8 cellular contexts compared by ENCODE assay signal in the genomic region with DNA sequence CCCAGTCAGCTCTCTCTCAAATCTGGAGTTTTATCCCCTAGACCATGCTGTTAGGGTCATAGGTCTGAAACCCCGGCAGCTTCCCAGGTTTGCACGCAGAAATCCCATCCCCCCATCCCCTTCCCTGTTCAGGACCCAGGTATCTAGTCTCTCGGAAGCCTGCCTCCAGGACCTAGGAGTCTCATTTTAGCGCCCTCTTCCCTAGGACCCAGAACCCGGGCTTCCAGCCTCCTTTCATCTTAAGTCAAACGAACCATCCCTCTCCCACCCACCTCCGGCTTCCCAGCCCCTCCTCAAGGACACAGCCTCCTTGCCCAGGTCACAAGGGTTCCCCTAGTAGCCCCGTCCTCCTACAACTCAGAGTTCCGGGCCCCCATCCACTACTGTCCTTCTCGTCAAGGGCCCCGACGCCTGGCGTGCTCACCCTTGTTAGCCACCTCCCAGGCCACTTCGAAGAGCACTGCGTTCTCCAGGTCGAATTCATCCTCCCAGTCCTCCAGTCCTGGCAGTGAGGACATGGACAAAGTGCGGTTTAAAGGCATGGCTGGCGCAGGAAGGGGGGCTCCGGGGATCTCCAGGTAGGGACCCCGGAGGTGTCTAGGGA. TPM values are rescaled to one million over a fixed set of nuclear protein-coding genes. Genes with fewer than 3 reads are reported as not detected.
DNase-seq lines count a peak whose midpoint lies in the region; ATAC-seq, FAIRE-seq and TF ChIP-seq lines count a peak whose summit lies in the region.

No MANE protein-coding gene starts in this region.

- dilution Hi-C loops in keratinocyte (cut with MboI; ENCODE audit: extremely low pct_ligation_motif_present, low sequenced_read_pairs), result no loop called here

- peak overlapping the region; percentile 53 for H2AFZ ChIP-seq in keratinocyte (ENCODE audit: control insufficient read depth, low read length)

- no peaks in the 10 kb centered on the region for H3K27me3 ChIP-seq in keratinocyte (ENCODE audit: control insufficient read depth, extremely low read depth, insufficient read depth, low read length)
- no peaks in the 10 kb centered on the region for H3K27me3 ChIP-seq in stomach smooth muscle (ENCODE audit: control insufficient read depth in 1 of 2, insufficient read depth in 2 of 2, low read length in 2 of 2)

- H3K4me2 ChIP-seq in keratinocyte (ENCODE audit: control insufficient read depth, extremely low read depth, insufficient read depth, low read depth, low read length), result peak overlapping the region; percentile 88

- no peaks in the 10 kb centered on the region for H3K9me3 ChIP-seq in keratinocyte (ENCODE audit: control insufficient read depth, low read depth, low read length)
- H3K9me3 ChIP-seq in stomach smooth muscle (ENCODE audit: control insufficient read depth in 2 of 2, low read length in 2 of 2), result no peaks in the 10 kb centered on the region

- DNase-seq in HT-29 (ENCODE audit: low spot score), result peak; percentile 55
- peak; percentile 28 for DNase-seq in astrocyte of the hippocampus (ENCODE audit: low read depth, low spot score)
- DNase-seq in keratinocyte (ENCODE audit: low read depth, low spot score), result no peak
- no peak for DNase-seq in AG08396 (ENCODE audit: low spot score)
- DNase-seq in RPMI8226, result no peak
- no peak for DNase-seq in RKO (ENCODE audit: low spot score)

- peak; percentile 1 for ATAC-seq in GM18867 (IDR thresholded peaks at IDR 0.05; ENCODE audit: unreplicated experiment)

- peaks cover 72% of the 10 kb centered on the region for H3K79me2 ChIP-seq in keratinocyte (ENCODE audit: control insufficient read depth, insufficient read depth, low read length)

- H3K4me1 ChIP-seq in keratinocyte (ENCODE audit: control insufficient read depth, extremely low read depth, insufficient read depth, low read length) (peaks cover 15% of the 10 kb centered on the region), stomach smooth muscle (ENCODE audit: control insufficient read depth, insufficient read depth, low read length) (peaks cover 39% of the 10 kb centered on the region)

- H3K9me1 ChIP-seq in keratinocyte (ENCODE audit: control insufficient read depth, extremely low read depth, insufficient read depth, low read length), result peaks cover 3% of the 10 kb centered on the region

- peak overlapping the region; percentile 76 to 98 (median 95) for H3K4me3 ChIP-seq in keratinocyte (ENCODE audit: control insufficient read depth in 2 of 3, extremely low read depth in 1 of 3, insufficient read depth in 2 of 3, low read depth in 1 of 3, low read length in 3 of 3)
- peak overlapping the region; percentile 97 to 99 for H3K4me3 ChIP-seq in stomach smooth muscle (ENCODE audit: low read length in 2 of 2)

- H3K27ac ChIP-seq in keratinocyte (ENCODE audit: control insufficient read depth, insufficient read depth, low read length), result peak overlapping the region; percentile 92
- peak overlapping the region; percentile 92 for H3K27ac ChIP-seq in stomach smooth muscle (ENCODE audit: low read length)

- H3K36me3 ChIP-seq in keratinocyte (ENCODE audit: control insufficient read depth in 2 of 2, extremely low read depth in 1 of 2, insufficient read depth in 2 of 2, low read length in 2 of 2) (peaks cover 23 to 24% of the 10 kb centered on the region in 2 experiments), stomach smooth muscle (ENCODE audit: control insufficient read depth in 2 of 2, insufficient read depth in 2 of 2, low read length in 2 of 2) (peaks cover 0 to 12% of the 10 kb centered on the region in 2 donors)

- H3K9ac ChIP-seq in keratinocyte (ENCODE audit: control insufficient read depth, extremely low read depth, insufficient read depth, low read length), result peak overlapping the region; percentile 95
- H3K9ac ChIP-seq in stomach smooth muscle (ENCODE audit: low read length in 2 of 2), result peak overlapping the region; percentile 93 to 95

- H4K20me1 ChIP-seq in keratinocyte (ENCODE audit: control insufficient read depth, extremely low read depth, insufficient read depth, low read length), result no peaks in the 10 kb centered on the region

- FAIRE-seq in keratinocyte (lab: Jason Lieb, UNC), result no peak

- no peak for TF ChIP-seq CTCF in keratinocyte (optimal IDR thresholded peaks at IDR 0.05 in 1 of 3, IDR thresholded peaks at IDR 0.05 in 1 of 3, conservative IDR thresholded peaks at IDR 0.05 in 1 of 3; ENCODE audit: extremely low read depth in 1 of 3, insufficient read depth in 2 of 3, low read length in 3 of 3)

RNA-seq across cellular contexts. Expression of a gene that starts 0.4 kb away (rescaled TPM):
- total RNA-seq in HT-29 (2014; rRNA removed; shearing (Covaris generic)), result 67.1 and 71.5 TPM in 2 replicates
- polyA plus RNA-seq in keratinocyte, result 46.5 to 61.9 TPM (median 58.6 TPM) in 3 replicates
- polyA plus RNA-seq in keratinocyte (2011; ENCODE audit: low read depth), result 27.3 TPM
- polyA plus RNA-seq in keratinocyte (2011; cell fraction: cytosol; rRNA removed), result 39.9 and 44.0 TPM in 2 replicates
- polyA plus RNA-seq in keratinocyte (2011; cell fraction: nucleus; rRNA removed), result 130 and 163 TPM in 2 replicates
- 17.9 and 57.2 TPM in 2 replicates for polyA plus RNA-seq in keratinocyte (2012; ENCODE audit: low replicate concordance)
- 74.6 to 124 TPM (median 90.1 TPM) in 3 replicates for polyA minus RNA-seq in keratinocyte
- 60.8 TPM for polyA minus RNA-seq in keratinocyte (2011; cell fraction: cytosol; rRNA and poly(A)+ RNA removed)
- polyA minus RNA-seq in keratinocyte (2011; cell fraction: nucleus; rRNA and poly(A)+ RNA removed), result 75.0 and 94.8 TPM in 2 replicates

RNA-seq across cellular contexts. Expression of a gene that starts 1.0 kb away (rescaled TPM):
- 562 and 566 TPM in 2 replicates for total RNA-seq in HT-29 (2014; rRNA removed; shearing (Covaris generic))
- polyA plus RNA-seq in keratinocyte, result 126 to 162 TPM (median 141 TPM) in 3 replicates
- 28.2 TPM for polyA plus RNA-seq in keratinocyte (2011; ENCODE audit: low read depth)
- polyA plus RNA-seq in keratinocyte (2011; cell fraction: cytosol; rRNA removed), result 91.6 and 163 TPM in 2 replicates
- polyA plus RNA-seq in keratinocyte (2011; cell fraction: nucleus; rRNA removed), result 126 and 149 TPM in 2 replicates
- 75.4 and 158 TPM in 2 replicates for polyA plus RNA-seq in keratinocyte (2012; ENCODE audit: low replicate concordance)
- polyA minus RNA-seq in keratinocyte, result 166 to 233 TPM (median 170 TPM) in 3 replicates
- 272 TPM for polyA minus RNA-seq in keratinocyte (2011; cell fraction: cytosol; rRNA and poly(A)+ RNA removed)
- 83.7 and 91.4 TPM in 2 replicates for polyA minus RNA-seq in keratinocyte (2011; cell fraction: nucleus; rRNA and poly(A)+ RNA removed)

RNA-seq across cellular contexts. Expression of a gene that starts 24.2 kb away (rescaled TPM):
- total RNA-seq in HT-29 (2014; rRNA removed; shearing (Covaris generic)), result not detected in 2 replicates
- polyA plus RNA-seq in keratinocyte, result 0.33 to 0.44 TPM in 2 of 3 replicates, not detected in the other
- polyA plus RNA-seq in keratinocyte (2011; ENCODE audit: low read depth), result not detected
- not detected in 2 replicates for polyA plus RNA-seq in keratinocyte (2011; cell fraction: cytosol; rRNA removed)
- polyA plus RNA-seq in keratinocyte (2011; cell fraction: nucleus; rRNA removed), result 0.96 and 2.1 TPM in 2 replicates
- 0.37 and 0.73 TPM in 2 replicates for polyA plus RNA-seq in keratinocyte (2012; ENCODE audit: low replicate concordance)
- polyA minus RNA-seq in keratinocyte, result not detected in 3 replicates
- polyA minus RNA-seq in keratinocyte (2011; cell fraction: cytosol; rRNA and poly(A)+ RNA removed), result not detected
- polyA minus RNA-seq in keratinocyte (2011; cell fraction: nucleus; rRNA and poly(A)+ RNA removed), result not detected in 2 replicates

RNA-seq across cellular contexts. Expression of a gene that starts 27.6 kb away (rescaled TPM):
- total RNA-seq in HT-29 (2014; rRNA removed; shearing (Covaris generic)), result 5,979 and 6,365 TPM in 2 replicates
- 805 to 2,115 TPM (median 838 TPM) in 3 replicates for polyA plus RNA-seq in keratinocyte
- polyA plus RNA-seq in keratinocyte (2011; ENCODE audit: low read depth), result 955 TPM
- 1,945 and 3,116 TPM in 2 replicates for polyA plus RNA-seq in keratinocyte (2011; cell fraction: cytosol; rRNA removed)
- 414 and 529 TPM in 2 replicates for polyA plus RNA-seq in keratinocyte (2011; cell fraction: nucleus; rRNA removed)
- 1,829 and 5,588 TPM in 2 replicates for polyA plus RNA-seq in keratinocyte (2012; ENCODE audit: low replicate concordance)
- 671 to 2,015 TPM (median 1,268 TPM) in 3 replicates for polyA minus RNA-seq in keratinocyte
- polyA minus RNA-seq in keratinocyte (2011; cell fraction: cytosol; rRNA and poly(A)+ RNA removed), result 940 TPM
- 167 and 210 TPM in 2 replicates for polyA minus RNA-seq in keratinocyte (2011; cell fraction: nucleus; rRNA and poly(A)+ RNA removed)

RNA-seq across cellular contexts. Expression of a gene that starts 31.5 kb away (rescaled TPM):
- not detected in 2 replicates for total RNA-seq in HT-29 (2014; rRNA removed; shearing (Covaris generic))
- not detected in 3 replicates for polyA plus RNA-seq in keratinocyte
- polyA plus RNA-seq in keratinocyte (2011; ENCODE audit: low read depth), result not detected
- polyA plus RNA-seq in keratinocyte (2011; cell fraction: cytosol; rRNA removed), result not detected in 2 replicates
- not detected in 2 replicates for polyA plus RNA-seq in keratinocyte (2011; cell fraction: nucleus; rRNA removed)
- 0.21 TPM in 1 of 2 replicates, not detected in the other for polyA plus RNA-seq in keratinocyte (2012; ENCODE audit: low replicate concordance)
- polyA minus RNA-seq in keratinocyte, result not detected in 3 replicates
- polyA minus RNA-seq in keratinocyte (2011; cell fraction: cytosol; rRNA and poly(A)+ RNA removed), result not detected
- not detected in 2 replicates for polyA minus RNA-seq in keratinocyte (2011; cell fraction: nucleus; rRNA and poly(A)+ RNA removed)

Comparison
In these comparisons a context has a peak if more than half of its experiments do, and no peak if none do; other contexts are left out.
1. DNase-seq: peak in HT-29 (single experiment) and astrocyte of the hippocampus (single experiment); none in keratinocyte (single experiment), AG08396 (single experiment), RPMI8226 (single experiment) and RKO (single experiment).